ENCODE assay signal across 8 cellular contexts in genomic region chr19:49851456-49852259, GRCh38. TPM values are rescaled to one million over a fixed set of nuclear protein-coding genes. Genes with fewer than 3 reads are reported as not detected.
DNase-seq lines count a peak whose midpoint lies in the region; ATAC-seq, FAIRE-seq and TF ChIP-seq lines count a peak whose summit lies in the region.

No MANE protein-coding gene starts in this region.

- DNase-seq in GM10248 (ENCODE audit: extremely low spot score) (peak; percentile 50), HT-29 (ENCODE audit: low spot score) (peak; percentile 38), esophagus squamous epithelium (lab: John Stamatoyannopoulos, UW) (no peak), RCC 7860 (ENCODE audit: low spot score) (no peak), cerebellar nuclear complex (lab: John Stamatoyannopoulos, UW) (no peak)
- DNase-seq in activated CD8-positive, alpha-beta memory T cell treated with anti-CD3 and anti-CD28 coated beads, Interleukin-2, amount 50 U/mL, for 4 hours: peak; percentile 40

- TF ChIP-seq CTCF in GM10248 (IDR thresholded peaks at IDR 0.05; ENCODE audit: control extremely low read depth, extremely low read depth, low read depth, missing control alignments): no peak
- TF ChIP-seq CTCF in esophagus squamous epithelium (IDR thresholded peaks at IDR 0.05): no peak
- TF ChIP-seq CTCF in neutrophil (IDR thresholded peaks at IDR 0.05): no peak

- H3K36me3 ChIP-seq in esophagus squamous epithelium (peaks cover 3 to 26% (median 4%) of the 10 kb centered on the region in 3 donors), neutrophil (peaks cover 15% of the 10 kb centered on the region)

- WGBS in esophagus squamous epithelium, 2 donors: 0 to 3% methylated on average over 7 to 20 of the region's 78 CpGs

- peak overlapping the region; percentile 56 to 98 (median 96) for H3K4me3 ChIP-seq in esophagus squamous epithelium
- H3K4me3 ChIP-seq in neutrophil (ENCODE audit: low read depth in 1 of 2, low read length in 1 of 2): peak overlapping the region; percentile 99 to 100

- POLR2A ChIA-PET in GM10248 (lab: Yijun Ruan, JAX): interaction anchor here (2.4 kb wide), 1 partner anchor 18 kb away, joined by 11 read pairs; no protein-coding TSS in a partner anchor

- H3K27me3 ChIP-seq in esophagus squamous epithelium: no peaks in the 10 kb centered on the region
- H3K27me3 ChIP-seq in neutrophil: peaks cover 20% of the 10 kb centered on the region

- TF ChIP-seq POLR2A in esophagus squamous epithelium (IDR thresholded peaks at IDR 0.05): no peak

- H3K27ac ChIP-seq in esophagus squamous epithelium: peak overlapping the region; percentile 94 to 100 (median 100)
- H3K27ac ChIP-seq in neutrophil: peak overlapping the region; percentile 98

- CTCF ChIA-PET in GM10248 (lab: Yijun Ruan, JAX): no interaction called here

- FAIRE-seq in RCC 7860 (lab: Jason Lieb, UNC): no peak

- no peaks in the 10 kb centered on the region for H3K9me3 ChIP-seq in esophagus squamous epithelium
- H3K9me3 ChIP-seq in neutrophil: no peaks in the 10 kb centered on the region

- H3K4me1 ChIP-seq in esophagus squamous epithelium: peaks cover 6 to 54% (median 29%) of the 10 kb centered on the region in 3 donors
- H3K4me1 ChIP-seq in neutrophil (ENCODE audit: control insufficient read depth in 1 of 2, insufficient read depth in 1 of 2, low read depth in 1 of 2, low read length in 1 of 2): peaks cover 38 to 41% of the 10 kb centered on the region in 2 experiments

- intact Hi-C loops in esophagus squamous epithelium (cut with DNase I): no loop called here

- no peak for ATAC-seq in HG03025 (IDR thresholded peaks at IDR 0.05; ENCODE audit: low FRiP score, unreplicated experiment)

RNA-seq across cellular contexts. Expression of gene PTOV1, which starts 0.7 kb away (rescaled TPM):
- total RNA-seq in HT-29 (2014; rRNA removed; shearing (Covaris generic)): 188 and 218 TPM in 2 replicates
- 10 to 100 TPM; 31.3 to 57.0 (median 45.2) TPM for total RNA-seq in esophagus squamous epithelium

RNA-seq across cellular contexts. Expression of gene PNKP, which starts 15.7 kb away (rescaled TPM):
- 215 and 243 TPM in 2 replicates for total RNA-seq in HT-29 (2014; rRNA removed; shearing (Covaris generic))
- 10 to 100 TPM; 33.3 to 42.3 (median 36.3) TPM for total RNA-seq in esophagus squamous epithelium

RNA-seq across cellular contexts. Expression of gene AKT1S1, which starts 25.5 kb away (rescaled TPM):
- 89.9 and 96.4 TPM in 2 replicates for total RNA-seq in HT-29 (2014; rRNA removed; shearing (Covaris generic))
- total RNA-seq in esophagus squamous epithelium: 10 to 100 TPM; 16.2 to 31.0 (median 20.4) TPM

RNA-seq across cellular contexts. Expression of gene TBC1D17, which starts 25.8 kb away (rescaled TPM):
- 34.5 and 38.4 TPM in 2 replicates for total RNA-seq in HT-29 (2014; rRNA removed; shearing (Covaris generic))
- total RNA-seq in esophagus squamous epithelium: 10 to 100 TPM in 3 of 4 donors, 1 to 10 TPM in 1; 6.7 to 25.9 (median 16.9) TPM

RNA-seq across cellular contexts. Expression of gene MED25, which starts 33.6 kb away (rescaled TPM):
- total RNA-seq in HT-29 (2014; rRNA removed; shearing (Covaris generic)): 88.3 and 91.9 TPM in 2 replicates
- 10 to 100 TPM; 16.9 to 27.7 (median 23.9) TPM for total RNA-seq in esophagus squamous epithelium

Comparison
In these comparisons a context has a peak if more than half of its experiments do, and no peak if none do; other contexts are left out.
1. DNase-seq: peak in GM10248 (single experiment), HT-29 (single experiment) and activated CD8-positive, alpha-beta memory T cell treated with anti-CD3 and anti-CD28 coated beads, Interleukin-2, amount 50 U/mL, for 4 hours (single experiment); none in esophagus squamous epithelium (single experiment), RCC 7860 (single experiment) and cerebellar nuclear complex (0 of 2).